1 cellular context compared by ENCODE assay signal in genomic region chr1:18901147-18901951, GRCh38.
A peak's percentile ranks its signal among the peaks of the same experiment; 100 is the strongest.
TF ChIP-seq lines count a peak whose summit lies in the region.

No MANE protein-coding gene starts in this region.

TF ChIP-seq in HepG2, 621 proteins besides CTCF, POLR2A, EP300 and RAD21 (continued from another document and continues in another):
- TF ChIP-seq ZHX1 (CRISPR knock-in tag; IDR thresholded peaks at IDR 0.05; ENCODE audit: low read depth) (0 out of 2 replicates have a peak, but pooled peaks have one; percentile 34), TRAFD1 (CRISPR knock-in tag; IDR thresholded peaks at IDR 0.05; ENCODE audit: borderline replicate concordance) (no peak), MEF2D (CRISPR knock-in tag; IDR thresholded peaks at IDR 0.05) (peak; percentile 71; the same call in 1 of the 2 replicates), SOX6 (IDR thresholded peaks at IDR 0.05) (no peak), SOX6 (CRISPR knock-in tag; IDR thresholded peaks at IDR 0.05) (peak; percentile 87), TOPORS (CRISPR knock-in tag; IDR thresholded peaks at IDR 0.05) (no peak), ZBTB8A (CRISPR knock-in tag; IDR thresholded peaks at IDR 0.05; ENCODE audit: borderline replicate concordance, low read depth) (no peak), MATR3 (CRISPR knock-in tag; IDR thresholded peaks at IDR 0.05) (no peak), ZNF18 (CRISPR knock-in tag; IDR thresholded peaks at IDR 0.05; ENCODE audit: insufficient replicate concordance) (peak; percentile 42), MXD4 (CRISPR knock-in tag; IDR thresholded peaks at IDR 0.05) (peak; percentile 53; the same call in 1 of the 2 replicates), STAT5B (CRISPR knock-in tag; IDR thresholded peaks at IDR 0.05) (no peak), HMGA1 (CRISPR knock-in tag; conservative IDR thresholded peaks at IDR 0.05) (no peak), WIZ (CRISPR knock-in tag; IDR thresholded peaks at IDR 0.05) (no peak), ZNF550 (CRISPR knock-in tag; IDR thresholded peaks at IDR 0.05; ENCODE audit: borderline replicate concordance) (no peak), KAT7 (CRISPR knock-in tag; IDR thresholded peaks at IDR 0.05; ENCODE audit: borderline replicate concordance) (peak; percentile 68; the same call in 1 of the 2 replicates), THAP7 (CRISPR knock-in tag; IDR thresholded peaks at IDR 0.05) (no peak), CBX2 (IDR thresholded peaks at IDR 0.05; ENCODE audit: low read depth, low read length) (no peak), CBX2 (CRISPR knock-in tag; IDR thresholded peaks at IDR 0.05; ENCODE audit: low read depth) (no peak), KDM6A (CRISPR knock-in tag; IDR thresholded peaks at IDR 0.05; ENCODE audit: low read depth) (peak; percentile 94), SMARCE1 (IDR thresholded peaks at IDR 0.05; ENCODE audit: borderline replicate concordance) (no peak), TFDP2 (CRISPR knock-in tag; IDR thresholded peaks at IDR 0.05) (no peak; the same call in 1 of the 2 replicates), ZSCAN21 (CRISPR knock-in tag; IDR thresholded peaks at IDR 0.05; ENCODE audit: borderline replicate concordance) (peak; percentile 56; the same call in 1 of the 2 replicates), ZIK1 (CRISPR knock-in tag; IDR thresholded peaks at IDR 0.05; ENCODE audit: borderline replicate concordance, low read depth) (no peak), MED8 (CRISPR knock-in tag; IDR thresholded peaks at IDR 0.05; ENCODE audit: insufficient replicate concordance) (peak; percentile 73), HOXA7 (CRISPR knock-in tag; IDR thresholded peaks at IDR 0.05) (no peak), ZNF737 (CRISPR knock-in tag; IDR thresholded peaks at IDR 0.05; ENCODE audit: borderline replicate concordance) (no peak), NAIF1 (CRISPR knock-in tag; IDR thresholded peaks at IDR 0.05; ENCODE audit: borderline replicate concordance) (no peak), ZNF780A (CRISPR knock-in tag; IDR thresholded peaks at IDR 0.05) (no peak), CC2D1A (CRISPR knock-in tag; IDR thresholded peaks at IDR 0.05) (no peak), ZNF883 (CRISPR knock-in tag; IDR thresholded peaks at IDR 0.05; ENCODE audit: not compliant biosample characterization) (no peak), ZNF569 (CRISPR knock-in tag; IDR thresholded peaks at IDR 0.05; ENCODE audit: borderline replicate concordance) (no peak), CENPBD1 (CRISPR knock-in tag; IDR thresholded peaks at IDR 0.05; ENCODE audit: borderline replicate concordance, low read depth) (no peak), RCOR2 (CRISPR knock-in tag; IDR thresholded peaks at IDR 0.05) (no peak; the same call in 1 of the 2 replicates), ZNF232 (CRISPR knock-in tag; IDR thresholded peaks at IDR 0.05; ENCODE audit: borderline replicate concordance) (no peak), ZNF570 (CRISPR knock-in tag; IDR thresholded peaks at IDR 0.05; ENCODE audit: borderline replicate concordance) (no peak), ZNF792 (CRISPR knock-in tag; IDR thresholded peaks at IDR 0.05) (peak; percentile 87), ZNF562 (CRISPR knock-in tag; IDR thresholded peaks at IDR 0.05; ENCODE audit: borderline replicate concordance) (no peak), CCDC6 (CRISPR knock-in tag; IDR thresholded peaks at IDR 0.05) (no peak)
- TF ChIP-seq, protein P1, sequence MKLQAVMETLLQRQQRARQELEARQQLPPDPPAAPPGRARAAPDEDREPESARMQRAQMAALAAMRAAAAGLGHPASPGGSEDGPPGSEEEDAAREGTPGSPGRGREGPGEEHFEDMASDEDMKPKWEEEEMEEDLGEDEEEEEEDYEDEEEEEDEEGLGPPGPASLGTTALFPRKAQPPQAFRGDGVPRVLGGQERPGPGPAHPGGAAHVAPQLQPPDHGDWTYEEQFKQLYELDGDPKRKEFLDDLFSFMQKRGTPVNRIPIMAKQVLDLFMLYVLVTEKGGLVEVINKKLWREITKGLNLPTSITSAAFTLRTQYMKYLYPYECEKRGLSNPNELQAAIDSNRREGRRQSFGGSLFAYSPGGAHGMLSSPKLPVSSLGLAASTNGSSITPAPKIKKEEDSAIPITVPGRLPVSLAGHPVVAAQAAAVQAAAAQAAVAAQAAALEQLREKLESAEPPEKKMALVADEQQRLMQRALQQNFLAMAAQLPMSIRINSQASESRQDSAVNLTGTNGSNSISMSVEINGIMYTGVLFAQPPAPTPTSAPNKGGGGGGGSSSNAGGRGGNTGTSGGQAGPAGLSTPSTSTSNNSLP (IDR thresholded peaks at IDR 0.05; ENCODE audit: low read depth, low read length): no peak
- TF ChIP-seq, protein P2, sequence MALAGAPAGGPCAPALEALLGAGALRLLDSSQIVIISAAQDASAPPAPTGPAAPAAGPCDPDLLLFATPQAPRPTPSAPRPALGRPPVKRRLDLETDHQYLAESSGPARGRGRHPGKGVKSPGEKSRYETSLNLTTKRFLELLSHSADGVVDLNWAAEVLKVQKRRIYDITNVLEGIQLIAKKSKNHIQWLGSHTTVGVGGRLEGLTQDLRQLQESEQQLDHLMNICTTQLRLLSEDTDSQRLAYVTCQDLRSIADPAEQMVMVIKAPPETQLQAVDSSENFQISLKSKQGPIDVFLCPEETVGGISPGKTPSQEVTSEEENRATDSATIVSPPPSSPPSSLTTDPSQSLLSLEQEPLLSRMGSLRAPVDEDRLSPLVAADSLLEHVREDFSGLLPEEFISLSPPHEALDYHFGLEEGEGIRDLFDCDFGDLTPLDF (CRISPR knock-in tag; IDR thresholded peaks at IDR 0.05): no peak
- TF ChIP-seq, protein P3, sequence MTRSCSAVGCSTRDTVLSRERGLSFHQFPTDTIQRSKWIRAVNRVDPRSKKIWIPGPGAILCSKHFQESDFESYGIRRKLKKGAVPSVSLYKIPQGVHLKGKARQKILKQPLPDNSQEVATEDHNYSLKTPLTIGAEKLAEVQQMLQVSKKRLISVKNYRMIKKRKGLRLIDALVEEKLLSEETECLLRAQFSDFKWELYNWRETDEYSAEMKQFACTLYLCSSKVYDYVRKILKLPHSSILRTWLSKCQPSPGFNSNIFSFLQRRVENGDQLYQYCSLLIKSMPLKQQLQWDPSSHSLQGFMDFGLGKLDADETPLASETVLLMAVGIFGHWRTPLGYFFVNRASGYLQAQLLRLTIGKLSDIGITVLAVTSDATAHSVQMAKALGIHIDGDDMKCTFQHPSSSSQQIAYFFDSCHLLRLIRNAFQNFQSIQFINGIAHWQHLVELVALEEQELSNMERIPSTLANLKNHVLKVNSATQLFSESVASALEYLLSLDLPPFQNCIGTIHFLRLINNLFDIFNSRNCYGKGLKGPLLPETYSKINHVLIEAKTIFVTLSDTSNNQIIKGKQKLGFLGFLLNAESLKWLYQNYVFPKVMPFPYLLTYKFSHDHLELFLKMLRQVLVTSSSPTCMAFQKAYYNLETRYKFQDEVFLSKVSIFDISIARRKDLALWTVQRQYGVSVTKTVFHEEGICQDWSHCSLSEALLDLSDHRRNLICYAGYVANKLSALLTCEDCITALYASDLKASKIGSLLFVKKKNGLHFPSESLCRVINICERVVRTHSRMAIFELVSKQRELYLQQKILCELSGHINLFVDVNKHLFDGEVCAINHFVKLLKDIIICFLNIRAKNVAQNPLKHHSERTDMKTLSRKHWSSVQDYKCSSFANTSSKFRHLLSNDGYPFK (CRISPR knock-in tag; IDR thresholded peaks at IDR 0.05; ENCODE audit: borderline replicate concordance): no peak
- TF ChIP-seq, protein P4, sequence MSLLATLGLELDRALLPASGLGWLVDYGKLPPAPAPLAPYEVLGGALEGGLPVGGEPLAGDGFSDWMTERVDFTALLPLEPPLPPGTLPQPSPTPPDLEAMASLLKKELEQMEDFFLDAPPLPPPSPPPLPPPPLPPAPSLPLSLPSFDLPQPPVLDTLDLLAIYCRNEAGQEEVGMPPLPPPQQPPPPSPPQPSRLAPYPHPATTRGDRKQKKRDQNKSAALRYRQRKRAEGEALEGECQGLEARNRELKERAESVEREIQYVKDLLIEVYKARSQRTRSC (CRISPR knock-in tag; IDR thresholded peaks at IDR 0.05; ENCODE audit: low read depth): no peak
- TF ChIP-seq, protein P5, sequence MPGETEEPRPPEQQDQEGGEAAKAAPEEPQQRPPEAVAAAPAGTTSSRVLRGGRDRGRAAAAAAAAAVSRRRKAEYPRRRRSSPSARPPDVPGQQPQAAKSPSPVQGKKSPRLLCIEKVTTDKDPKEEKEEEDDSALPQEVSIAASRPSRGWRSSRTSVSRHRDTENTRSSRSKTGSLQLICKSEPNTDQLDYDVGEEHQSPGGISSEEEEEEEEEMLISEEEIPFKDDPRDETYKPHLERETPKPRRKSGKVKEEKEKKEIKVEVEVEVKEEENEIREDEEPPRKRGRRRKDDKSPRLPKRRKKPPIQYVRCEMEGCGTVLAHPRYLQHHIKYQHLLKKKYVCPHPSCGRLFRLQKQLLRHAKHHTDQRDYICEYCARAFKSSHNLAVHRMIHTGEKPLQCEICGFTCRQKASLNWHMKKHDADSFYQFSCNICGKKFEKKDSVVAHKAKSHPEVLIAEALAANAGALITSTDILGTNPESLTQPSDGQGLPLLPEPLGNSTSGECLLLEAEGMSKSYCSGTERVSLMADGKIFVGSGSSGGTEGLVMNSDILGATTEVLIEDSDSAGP (CRISPR knock-in tag; IDR thresholded peaks at IDR 0.05; ENCODE audit: borderline replicate concordance): peak; percentile 30
- TF ChIP-seq, protein P6, sequence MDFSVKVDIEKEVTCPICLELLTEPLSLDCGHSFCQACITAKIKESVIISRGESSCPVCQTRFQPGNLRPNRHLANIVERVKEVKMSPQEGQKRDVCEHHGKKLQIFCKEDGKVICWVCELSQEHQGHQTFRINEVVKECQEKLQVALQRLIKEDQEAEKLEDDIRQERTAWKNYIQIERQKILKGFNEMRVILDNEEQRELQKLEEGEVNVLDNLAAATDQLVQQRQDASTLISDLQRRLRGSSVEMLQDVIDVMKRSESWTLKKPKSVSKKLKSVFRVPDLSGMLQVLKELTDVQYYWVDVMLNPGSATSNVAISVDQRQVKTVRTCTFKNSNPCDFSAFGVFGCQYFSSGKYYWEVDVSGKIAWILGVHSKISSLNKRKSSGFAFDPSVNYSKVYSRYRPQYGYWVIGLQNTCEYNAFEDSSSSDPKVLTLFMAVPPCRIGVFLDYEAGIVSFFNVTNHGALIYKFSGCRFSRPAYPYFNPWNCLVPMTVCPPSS (IDR thresholded peaks at IDR 0.05): no peak
